Comparison of ENCODE assay signal across 7 cellular contexts in genomic region chr1:156336242-156336641, GRCh38. TPM values are rescaled to one million over a fixed set of nuclear protein-coding genes. Genes with fewer than 3 reads are reported as not detected.
DNase-seq lines count a peak whose midpoint lies in the region; ATAC-seq and TF ChIP-seq lines count a peak whose summit lies in the region.

No MANE protein-coding gene starts in this region.

- H3K9me3 Mint-ChIP-seq in central memory CD8-positive, alpha-beta T cell = no peaks in the 10 kb centered on the region
- H3K9me3 Mint-ChIP-seq in neural progenitor cell = no peaks in the 10 kb centered on the region

- H3K4me2 ChIP-seq in neural progenitor cell = peak overlapping the region; percentile 92

- TF ChIP-seq CTCF in GM12872 (IDR thresholded peaks at IDR 0.05; ENCODE audit: insufficient read depth, low read depth, low read length) (peak; percentile 48; the same call in 2 of the 3 replicates), NB4 (IDR thresholded peaks at IDR 0.05; ENCODE audit: low read depth, low read length) (peak; percentile 27), neural progenitor cell (IDR thresholded peaks at IDR 0.05) (peak; percentile 43)

- DNase-seq in NB4 (ENCODE audit: low read depth) (peak; percentile 50), neural progenitor cell (ENCODE audit: low spot score) (peak; percentile 16), NCI-H1436 treated with DMSO at 0.1 percent for 48 hours (lab: John Stamatoyannopoulos, UW) (no peak), HPDE6-E6E7 (ENCODE audit: extremely low spot score) (no peak), NCI-H1048 (lab: John Stamatoyannopoulos, UW) (no peak)
- no peak for DNase-seq in central memory CD8-positive, alpha-beta T cell (ENCODE audit: low spot score in 2 of 2)

- H3K27ac Mint-ChIP-seq in central memory CD8-positive, alpha-beta T cell (ENCODE audit: low read depth) = peak overlapping the region; percentile 86
- no peak overlapping the region for H3K27ac Mint-ChIP-seq in neural progenitor cell

- H3K36me3 ChIP-seq in neural progenitor cell = peaks cover 21% of the 10 kb centered on the region

- H3K4me3 Mint-ChIP-seq in central memory CD8-positive, alpha-beta T cell = peak overlapping the region; percentile 96
- H3K4me3 Mint-ChIP-seq in neural progenitor cell = peak overlapping the region; percentile 96

- peaks cover 37% of the 10 kb centered on the region for H3K4me1 Mint-ChIP-seq in central memory CD8-positive, alpha-beta T cell
- H3K4me1 Mint-ChIP-seq in neural progenitor cell = peaks cover 18% of the 10 kb centered on the region

- no peaks in the 10 kb centered on the region for H3K27me3 Mint-ChIP-seq in central memory CD8-positive, alpha-beta T cell
- no peaks in the 10 kb centered on the region for H3K27me3 Mint-ChIP-seq in neural progenitor cell (ENCODE audit: insufficient read depth, low read depth)

- no peak for ATAC-seq in central memory CD8-positive, alpha-beta T cell (replicated peaks; ENCODE audit: extremely low read depth, poor library complexity, severe bottlenecking)

- H3K4me1 ChIP-seq in neural progenitor cell = peaks cover 14% of the 10 kb centered on the region

- no peaks in the 10 kb centered on the region for H3K9me3 ChIP-seq in neural progenitor cell (ENCODE audit: low read depth)

- H3K79me2 ChIP-seq in neural progenitor cell (ENCODE audit: low read depth) = peaks cover 63% of the 10 kb centered on the region

- peak overlapping the region; percentile 15 for H3K9ac ChIP-seq in neural progenitor cell

- H2AFZ ChIP-seq in neural progenitor cell (replicated peaks) = no peak overlapping the region

- peaks cover 43% of the 10 kb centered on the region for H3K36me3 Mint-ChIP-seq in central memory CD8-positive, alpha-beta T cell (ENCODE audit: insufficient read depth)
- H3K36me3 Mint-ChIP-seq in neural progenitor cell = peaks cover 20% of the 10 kb centered on the region

- no peaks in the 10 kb centered on the region for H3K27me3 ChIP-seq in neural progenitor cell

- TF ChIP-seq POLR2A in NB4 (IDR thresholded peaks at IDR 0.05; ENCODE audit: extremely low read depth, insufficient read length) = no peak

- H3F3A ChIP-seq in neural progenitor cell (ENCODE audit: low read depth) = peaks cover 15% of the 10 kb centered on the region

- no peak overlapping the region for H3K27ac ChIP-seq in neural progenitor cell

- H3K4me3 ChIP-seq in NB4 (ENCODE audit: low read depth, low read length) (peak overlapping the region; percentile 99), neural progenitor cell (peak overlapping the region; percentile 99)

- peaks cover 44% of the 10 kb centered on the region for H4K20me1 ChIP-seq in neural progenitor cell (ENCODE audit: low read depth)

RNA-seq across cellular contexts. Expression of gene CCT3, which starts 1.9 kb away (rescaled TPM):
- total RNA-seq in neural progenitor cell (ENCODE audit: low replicate concordance) = 434 and 523 TPM in 2 replicates

RNA-seq across cellular contexts. Expression of gene TSACC, which starts 2.1 kb away (rescaled TPM):
- total RNA-seq in neural progenitor cell (ENCODE audit: low replicate concordance) = 0.87 TPM in 1 of 2 replicates, not detected in the other

RNA-seq across cellular contexts. Expression of gene RHBG, which starts 32.8 kb away (rescaled TPM):
- not detected in 2 replicates for total RNA-seq in neural progenitor cell (ENCODE audit: low replicate concordance)

RNA-seq across cellular contexts. Expression of gene VHLL, which starts 37.1 kb away (rescaled TPM):
- total RNA-seq in neural progenitor cell (ENCODE audit: low replicate concordance) = 0.34 TPM in 1 of 2 replicates, not detected in the other

RNA-seq across cellular contexts. Expression of gene GLMP, which starts 40.8 kb away (rescaled TPM):
- total RNA-seq in neural progenitor cell (ENCODE audit: low replicate concordance) = 38.7 and 52.3 TPM in 2 replicates

Comparison
In these comparisons a context has a peak if more than half of its experiments do, and no peak if none do; other contexts are left out.
1. DNase-seq: peak in NB4 (single experiment) and neural progenitor cell (single experiment); none in central memory CD8-positive, alpha-beta T cell (0 of 2), NCI-H1436 treated with DMSO at 0.1 percent for 48 hours (single experiment), HPDE6-E6E7 (single experiment) and NCI-H1048 (single experiment).
2. Peak in every context shown above with its lines, with median percentiles within 50 percentile points of each other: CTCF ChIP-seq.